In genomic region chr12:130817804-130818203, GRCh38 we compare ENCODE assay signal across 17 cellular contexts. TPM values are rescaled to one million over a fixed set of nuclear protein-coding genes. Genes with fewer than 3 reads are reported as not detected.
DNase-seq lines count a peak whose midpoint lies in the region; ATAC-seq and TF ChIP-seq lines count a peak whose summit lies in the region.
"Had no signal": no experiment of that assay in that cellular context is flagged by ENCODE, and none has a peak within 500 bp of the region (broad histone marks: within the 10 kb centered on the region; RNA-seq: fewer than 3 reads in every experiment).

No MANE protein-coding gene starts in this region.

- H3K4me3 Mint-ChIP-seq in activated naive CD8-positive, alpha-beta T cell = peak overlapping the region; percentile 66
- H3K4me3 Mint-ChIP-seq in activated naive CD8-positive, alpha-beta T cell treated with anti-CD3 and anti-CD28 coated beads for 36 hours = no peak overlapping the region
- peak overlapping the region; percentile 64 for H3K4me3 Mint-ChIP-seq in memory B cell

- peak overlapping the region; percentile 37 for H3K9ac ChIP-seq in NT2/D1 (ENCODE audit: insufficient read length, low read depth)

- H3K27ac ChIP-seq in upper lobe of right lung (no peak overlapping the region), sigmoid colon (no peak overlapping the region)
- H3K27ac ChIP-seq: right lobe of liver had no signal

- peaks cover 13% of the 10 kb centered on the region for H3K4me1 ChIP-seq in NT2/D1 (ENCODE audit: insufficient read depth, insufficient read length)
- no peaks in the 10 kb centered on the region for H3K4me1 ChIP-seq in upper lobe of right lung
- H3K4me1 ChIP-seq in sigmoid colon = peaks cover 0 to 13% (median 11%) of the 10 kb centered on the region in 4 donors

- H3K27me3 Mint-ChIP-seq in activated naive CD8-positive, alpha-beta T cell = no peaks in the 10 kb centered on the region
- H3K27me3 Mint-ChIP-seq in activated naive CD8-positive, alpha-beta T cell treated with anti-CD3 and anti-CD28 coated beads for 36 hours = no peaks in the 10 kb centered on the region
- H3K27me3 Mint-ChIP-seq in memory B cell = no peaks in the 10 kb centered on the region
- H3K27me3 Mint-ChIP-seq: dendritic cell treated with granulocyte-macrophage colony-stimulating factor and Interleukin-4, amounts not matched to agents 40 ng/mL and 50 ng/mL, for 4 days had no signal

- no peaks in the 10 kb centered on the region for H3K9me3 Mint-ChIP-seq in activated naive CD8-positive, alpha-beta T cell (ENCODE audit: low read depth)
- no peaks in the 10 kb centered on the region for H3K9me3 Mint-ChIP-seq in activated naive CD8-positive, alpha-beta T cell treated with anti-CD3 and anti-CD28 coated beads for 36 hours
- no peaks in the 10 kb centered on the region for H3K9me3 Mint-ChIP-seq in memory B cell
- H3K9me3 Mint-ChIP-seq: dendritic cell treated with granulocyte-macrophage colony-stimulating factor and Interleukin-4, amounts not matched to agents 40 ng/mL and 50 ng/mL, for 4 days; nephron had no signal

- no peaks in the 10 kb centered on the region for H3K9me3 ChIP-seq in NT2/D1 (ENCODE audit: insufficient read depth, low read length)
- no peaks in the 10 kb centered on the region for H3K9me3 ChIP-seq in upper lobe of right lung
- no peaks in the 10 kb centered on the region for H3K9me3 ChIP-seq in sigmoid colon
- H3K9me3 ChIP-seq: right lobe of liver had no signal

- ATAC-seq in memory B cell (ENCODE audit: low read depth) (no peak), upper lobe of right lung (no peak), HG03571 (IDR thresholded peaks at IDR 0.05; ENCODE audit: unreplicated experiment) (no peak)

- H3K27me3 ChIP-seq in NT2/D1 (ENCODE audit: insufficient read depth, insufficient read length) (no peaks in the 10 kb centered on the region), upper lobe of right lung (no peaks in the 10 kb centered on the region), sigmoid colon (no peaks in the 10 kb centered on the region)
- H3K27me3 ChIP-seq: right lobe of liver had no signal

- TF ChIP-seq POLR2A in sigmoid colon (IDR thresholded peaks at IDR 0.05) = no peak

- H3K36me3 ChIP-seq in NT2/D1 (ENCODE audit: insufficient read depth, insufficient read length, low read length) (peaks cover 43% of the 10 kb centered on the region), upper lobe of right lung (peaks cover 14% of the 10 kb centered on the region), sigmoid colon (peaks cover 3 to 27% (median 7%) of the 10 kb centered on the region in 4 donors)

- DNase-seq in activated naive CD8-positive, alpha-beta T cell treated with anti-CD3 and anti-CD28 coated beads for 36 hours = no peak
- DNase-seq in NT2/D1 (ENCODE audit: low read depth, low spot score) (no peak), memory B cell (ENCODE audit: low spot score in 2 of 2) (no peak), upper lobe of right lung (no peak), sigmoid colon (no peak), AG20443 (ENCODE audit: low spot score) (no peak)
- DNase-seq: activated effector memory CD4-positive, alpha-beta T cell treated with anti-CD3 and anti-CD28 coated beads, Interleukin-2, amount 50 U/mL, for 16 hours; left cardiac atrium; mesendoderm; NCI-H524; stimulated activated CD4-positive, alpha-beta T cell treated with anti-CD3 and anti-CD28 coated beads, Interleukin-15, amount 100 ng/mL, for 24 hours; T1000 had no signal

- WGBS in sigmoid colon, 2 donors = 81 to 94% methylated on average over 14 of the region's 14 CpGs

- no peak for TF ChIP-seq EP300 in sigmoid colon (IDR thresholded peaks at IDR 0.05)

- H3K36me3 Mint-ChIP-seq in activated naive CD8-positive, alpha-beta T cell = peaks cover 7% of the 10 kb centered on the region
- peaks cover 13% of the 10 kb centered on the region for H3K36me3 Mint-ChIP-seq in activated naive CD8-positive, alpha-beta T cell treated with anti-CD3 and anti-CD28 coated beads for 36 hours
- H3K36me3 Mint-ChIP-seq in memory B cell = peaks cover 2% of the 10 kb centered on the region

- no peak overlapping the region for H3K27ac Mint-ChIP-seq in activated naive CD8-positive, alpha-beta T cell
- H3K27ac Mint-ChIP-seq in activated naive CD8-positive, alpha-beta T cell treated with anti-CD3 and anti-CD28 coated beads for 36 hours = no peak overlapping the region
- peak overlapping the region; percentile 42 for H3K27ac Mint-ChIP-seq in memory B cell
- H3K27ac Mint-ChIP-seq: nephron had no signal

- intact Hi-C loops in upper lobe of right lung (cut with DNase I) (no loop called here), sigmoid colon (cut with DNase I) (no loop called here)

- no peak overlapping the region for H3K4me3 ChIP-seq in NT2/D1 (ENCODE audit: insufficient read length, low read depth)
- H3K4me3 ChIP-seq in upper lobe of right lung = peak overlapping the region; percentile 50
- H3K4me3 ChIP-seq in sigmoid colon = no peak overlapping the region

- peaks cover 15% of the 10 kb centered on the region for H3K4me1 Mint-ChIP-seq in activated naive CD8-positive, alpha-beta T cell (ENCODE audit: low read depth)
- peaks cover 9% of the 10 kb centered on the region for H3K4me1 Mint-ChIP-seq in activated naive CD8-positive, alpha-beta T cell treated with anti-CD3 and anti-CD28 coated beads for 36 hours
- H3K4me1 Mint-ChIP-seq in memory B cell = peaks cover 9% of the 10 kb centered on the region

- TF ChIP-seq CTCF in upper lobe of right lung (IDR thresholded peaks at IDR 0.05) (no peak), sigmoid colon (IDR thresholded peaks at IDR 0.05) (no peak)

RNA-seq across cellular contexts. Expression of gene STX2, which starts 21.2 kb away (rescaled TPM):
- total RNA-seq in activated naive CD8-positive, alpha-beta T cell treated with anti-CD3 and anti-CD28 coated beads for 36 hours = 10 to 100 TPM; 13.8 to 14.0 TPM
- total RNA-seq in upper lobe of right lung (23.6 TPM), sigmoid colon (10 to 100 TPM; 39.2 to 61.2 (median 44.2) TPM)
- 1 to 10 TPM; 2.8 to 5.9 (median 3.6) TPM for polyA plus RNA-seq in sigmoid colon

RNA-seq across cellular contexts. Expression of gene RAN, which starts 54.1 kb away (rescaled TPM):
- total RNA-seq in activated naive CD8-positive, alpha-beta T cell treated with anti-CD3 and anti-CD28 coated beads for 36 hours = 1,000 to 10,000 TPM; 2,531 to 2,575 TPM
- total RNA-seq in upper lobe of right lung (310 TPM), sigmoid colon (100 to 1,000 TPM; 160 to 186 (median 180) TPM)
- 100 to 1,000 TPM; 258 to 509 (median 321) TPM for polyA plus RNA-seq in sigmoid colon
